Comparison of ENCODE assay signal across 3 cellular contexts in the genomic region with DNA sequence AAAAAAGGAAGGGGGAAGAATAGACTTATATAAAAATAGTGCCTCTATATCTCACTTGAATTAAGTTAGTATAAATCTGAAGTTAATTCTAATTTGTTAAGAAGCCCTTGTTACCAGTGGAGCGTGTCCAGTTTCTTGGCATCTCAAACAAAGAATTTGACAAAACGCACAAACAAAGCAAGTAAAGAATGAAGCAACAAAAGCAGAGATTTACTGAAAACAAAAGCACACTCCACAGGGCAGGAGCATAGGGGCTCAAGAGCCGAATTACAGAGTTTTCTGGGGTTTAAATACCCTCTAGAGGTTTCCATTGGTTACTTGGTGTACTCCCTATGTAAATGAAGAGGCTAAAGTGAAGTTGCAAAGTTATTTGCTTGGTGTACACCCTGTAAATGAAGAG.
TF ChIP-seq lines count a peak whose summit lies in the region.

No MANE protein-coding gene starts in this region.

TF ChIP-seq in SK-N-SH, 30 proteins besides CTCF, POLR2A, EP300 and RAD21 (continued from another document):
- TF ChIP-seq JUND (IDR thresholded peaks at IDR 0.05) (no peak), RCOR1 (IDR thresholded peaks at IDR 0.05; ENCODE audit: low read length) (no peak), SMC3 (IDR thresholded peaks at IDR 0.05; ENCODE audit: low read depth, low read length) (no peak), FOXM1 (IDR thresholded peaks at IDR 0.05; ENCODE audit: low read depth) (no peak), GABPA (IDR thresholded peaks at IDR 0.05; ENCODE audit: low read depth) (no peak), MEF2A (IDR thresholded peaks at IDR 0.05; ENCODE audit: borderline replicate concordance, low read depth) (no peak), NFIC (IDR thresholded peaks at IDR 0.05; ENCODE audit: borderline replicate concordance) (no peak), FOXJ3 (CRISPR knock-in tag; IDR thresholded peaks at IDR 0.05) (no peak), YY1 (IDR thresholded peaks at IDR 0.05; ENCODE audit: low read depth) (no peak), RXRA (IDR thresholded peaks at IDR 0.05; ENCODE audit: borderline replicate concordance, low read depth) (no peak), FOSL2 (IDR thresholded peaks at IDR 0.05; ENCODE audit: borderline replicate concordance, low read depth) (no peak), CHD2 (IDR thresholded peaks at IDR 0.05; ENCODE audit: low read length, partially characterized antibody) (no peak)
- TF ChIP-seq, protein P1, sequence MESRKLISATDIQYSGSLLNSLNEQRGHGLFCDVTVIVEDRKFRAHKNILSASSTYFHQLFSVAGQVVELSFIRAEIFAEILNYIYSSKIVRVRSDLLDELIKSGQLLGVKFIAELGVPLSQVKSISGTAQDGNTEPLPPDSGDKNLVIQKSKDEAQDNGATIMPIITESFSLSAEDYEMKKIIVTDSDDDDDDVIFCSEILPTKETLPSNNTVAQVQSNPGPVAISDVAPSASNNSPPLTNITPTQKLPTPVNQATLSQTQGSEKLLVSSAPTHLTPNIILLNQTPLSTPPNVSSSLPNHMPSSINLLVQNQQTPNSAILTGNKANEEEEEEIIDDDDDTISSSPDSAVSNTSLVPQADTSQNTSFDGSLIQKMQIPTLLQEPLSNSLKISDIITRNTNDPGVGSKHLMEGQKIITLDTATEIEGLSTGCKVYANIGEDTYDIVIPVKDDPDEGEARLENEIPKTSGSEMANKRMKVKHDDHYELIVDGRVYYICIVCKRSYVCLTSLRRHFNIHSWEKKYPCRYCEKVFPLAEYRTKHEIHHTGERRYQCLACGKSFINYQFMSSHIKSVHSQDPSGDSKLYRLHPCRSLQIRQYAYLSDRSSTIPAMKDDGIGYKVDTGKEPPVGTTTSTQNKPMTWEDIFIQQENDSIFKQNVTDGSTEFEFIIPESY (IDR thresholded peaks at IDR 0.05; ENCODE audit: borderline replicate concordance, low read depth) = no peak
- TF ChIP-seq, protein P2, sequence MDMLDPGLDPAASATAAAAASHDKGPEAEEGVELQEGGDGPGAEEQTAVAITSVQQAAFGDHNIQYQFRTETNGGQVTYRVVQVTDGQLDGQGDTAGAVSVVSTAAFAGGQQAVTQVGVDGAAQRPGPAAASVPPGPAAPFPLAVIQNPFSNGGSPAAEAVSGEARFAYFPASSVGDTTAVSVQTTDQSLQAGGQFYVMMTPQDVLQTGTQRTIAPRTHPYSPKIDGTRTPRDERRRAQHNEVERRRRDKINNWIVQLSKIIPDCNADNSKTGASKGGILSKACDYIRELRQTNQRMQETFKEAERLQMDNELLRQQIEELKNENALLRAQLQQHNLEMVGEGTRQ (IDR thresholded peaks at IDR 0.05; ENCODE audit: borderline replicate concordance, low read depth, low read length) = no peak

TF ChIP-seq in SK-N-SH treated with all-trans-retinoic acid at 6 μM for 48 hours, 23 proteins besides CTCF, POLR2A, EP300 and RAD21 (continued from another document):
- TF ChIP-seq, protein P3, sequence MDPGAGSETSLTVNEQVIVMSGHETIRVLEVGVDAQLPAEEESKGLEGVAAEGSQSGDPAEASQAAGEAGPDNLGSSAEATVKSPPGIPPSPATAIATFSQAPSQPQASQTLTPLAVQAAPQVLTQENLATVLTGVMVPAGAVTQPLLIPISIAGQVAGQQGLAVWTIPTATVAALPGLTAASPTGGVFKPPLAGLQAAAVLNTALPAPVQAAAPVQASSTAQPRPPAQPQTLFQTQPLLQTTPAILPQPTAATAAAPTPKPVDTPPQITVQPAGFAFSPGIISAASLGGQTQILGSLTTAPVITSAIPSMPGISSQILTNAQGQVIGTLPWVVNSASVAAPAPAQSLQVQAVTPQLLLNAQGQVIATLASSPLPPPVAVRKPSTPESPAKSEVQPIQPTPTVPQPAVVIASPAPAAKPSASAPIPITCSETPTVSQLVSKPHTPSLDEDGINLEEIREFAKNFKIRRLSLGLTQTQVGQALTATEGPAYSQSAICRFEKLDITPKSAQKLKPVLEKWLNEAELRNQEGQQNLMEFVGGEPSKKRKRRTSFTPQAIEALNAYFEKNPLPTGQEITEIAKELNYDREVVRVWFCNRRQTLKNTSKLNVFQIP (CRISPR knock-in tag; IDR thresholded peaks at IDR 0.05; ENCODE audit: borderline replicate concordance, low read depth) = no peak
- no peak for TF ChIP-seq ZNF565 (CRISPR knock-in tag; conservative IDR thresholded peaks at IDR 0.05; ENCODE audit: low read depth)
- TF ChIP-seq, protein P4, sequence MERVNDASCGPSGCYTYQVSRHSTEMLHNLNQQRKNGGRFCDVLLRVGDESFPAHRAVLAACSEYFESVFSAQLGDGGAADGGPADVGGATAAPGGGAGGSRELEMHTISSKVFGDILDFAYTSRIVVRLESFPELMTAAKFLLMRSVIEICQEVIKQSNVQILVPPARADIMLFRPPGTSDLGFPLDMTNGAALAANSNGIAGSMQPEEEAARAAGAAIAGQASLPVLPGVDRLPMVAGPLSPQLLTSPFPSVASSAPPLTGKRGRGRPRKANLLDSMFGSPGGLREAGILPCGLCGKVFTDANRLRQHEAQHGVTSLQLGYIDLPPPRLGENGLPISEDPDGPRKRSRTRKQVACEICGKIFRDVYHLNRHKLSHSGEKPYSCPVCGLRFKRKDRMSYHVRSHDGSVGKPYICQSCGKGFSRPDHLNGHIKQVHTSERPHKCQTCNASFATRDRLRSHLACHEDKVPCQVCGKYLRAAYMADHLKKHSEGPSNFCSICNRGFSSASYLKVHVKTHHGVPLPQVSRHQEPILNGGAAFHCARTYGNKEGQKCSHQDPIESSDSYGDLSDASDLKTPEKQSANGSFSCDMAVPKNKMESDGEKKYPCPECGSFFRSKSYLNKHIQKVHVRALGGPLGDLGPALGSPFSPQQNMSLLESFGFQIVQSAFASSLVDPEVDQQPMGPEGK (CRISPR knock-in tag; IDR thresholded peaks at IDR 0.05; ENCODE audit: borderline replicate concordance) = no peak
- TF ChIP-seq, protein P5, sequence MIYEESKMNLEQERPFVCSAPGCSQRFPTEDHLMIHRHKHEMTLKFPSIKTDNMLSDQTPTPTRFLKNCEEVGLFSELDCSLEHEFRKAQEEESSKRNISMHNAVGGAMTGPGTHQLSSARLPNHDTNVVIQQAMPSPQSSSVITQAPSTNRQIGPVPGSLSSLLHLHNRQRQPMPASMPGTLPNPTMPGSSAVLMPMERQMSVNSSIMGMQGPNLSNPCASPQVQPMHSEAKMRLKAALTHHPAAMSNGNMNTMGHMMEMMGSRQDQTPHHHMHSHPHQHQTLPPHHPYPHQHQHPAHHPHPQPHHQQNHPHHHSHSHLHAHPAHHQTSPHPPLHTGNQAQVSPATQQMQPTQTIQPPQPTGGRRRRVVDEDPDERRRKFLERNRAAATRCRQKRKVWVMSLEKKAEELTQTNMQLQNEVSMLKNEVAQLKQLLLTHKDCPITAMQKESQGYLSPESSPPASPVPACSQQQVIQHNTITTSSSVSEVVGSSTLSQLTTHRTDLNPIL (CRISPR knock-in tag; IDR thresholded peaks at IDR 0.05; ENCODE audit: low read depth) = no peak
- no peak for TF ChIP-seq OSR1 (CRISPR knock-in tag; IDR thresholded peaks at IDR 0.05)
- no peak for TF ChIP-seq ZNF70 (CRISPR knock-in tag; IDR thresholded peaks at IDR 0.05)
- no peak for TF ChIP-seq BACH2 (CRISPR knock-in tag; IDR thresholded peaks at IDR 0.05; ENCODE audit: borderline replicate concordance)
- TF ChIP-seq ZNF8 (CRISPR knock-in tag; IDR thresholded peaks at IDR 0.05) = no peak
- TF ChIP-seq ZFP30 (CRISPR knock-in tag; IDR thresholded peaks at IDR 0.05) = no peak
- no peak for TF ChIP-seq GLIS3 (CRISPR knock-in tag; IDR thresholded peaks at IDR 0.05)
- no peak for TF ChIP-seq ZFP3 (CRISPR knock-in tag; IDR thresholded peaks at IDR 0.05)
- TF ChIP-seq ISL1 (CRISPR knock-in tag; IDR thresholded peaks at IDR 0.05) = no peak
TF ChIP-seq in SK-N-SH treated with all-trans-retinoic acid at 6 μM for 48 hours: peak in this region for 0.

TF ChIP-seq in WTC11, 78 proteins besides CTCF, POLR2A, EP300 and RAD21 (continued from another document):
- no peak for TF ChIP-seq RORB (CRISPR knock-in tag; IDR thresholded peaks at IDR 0.05)
- TF ChIP-seq, protein P6, sequence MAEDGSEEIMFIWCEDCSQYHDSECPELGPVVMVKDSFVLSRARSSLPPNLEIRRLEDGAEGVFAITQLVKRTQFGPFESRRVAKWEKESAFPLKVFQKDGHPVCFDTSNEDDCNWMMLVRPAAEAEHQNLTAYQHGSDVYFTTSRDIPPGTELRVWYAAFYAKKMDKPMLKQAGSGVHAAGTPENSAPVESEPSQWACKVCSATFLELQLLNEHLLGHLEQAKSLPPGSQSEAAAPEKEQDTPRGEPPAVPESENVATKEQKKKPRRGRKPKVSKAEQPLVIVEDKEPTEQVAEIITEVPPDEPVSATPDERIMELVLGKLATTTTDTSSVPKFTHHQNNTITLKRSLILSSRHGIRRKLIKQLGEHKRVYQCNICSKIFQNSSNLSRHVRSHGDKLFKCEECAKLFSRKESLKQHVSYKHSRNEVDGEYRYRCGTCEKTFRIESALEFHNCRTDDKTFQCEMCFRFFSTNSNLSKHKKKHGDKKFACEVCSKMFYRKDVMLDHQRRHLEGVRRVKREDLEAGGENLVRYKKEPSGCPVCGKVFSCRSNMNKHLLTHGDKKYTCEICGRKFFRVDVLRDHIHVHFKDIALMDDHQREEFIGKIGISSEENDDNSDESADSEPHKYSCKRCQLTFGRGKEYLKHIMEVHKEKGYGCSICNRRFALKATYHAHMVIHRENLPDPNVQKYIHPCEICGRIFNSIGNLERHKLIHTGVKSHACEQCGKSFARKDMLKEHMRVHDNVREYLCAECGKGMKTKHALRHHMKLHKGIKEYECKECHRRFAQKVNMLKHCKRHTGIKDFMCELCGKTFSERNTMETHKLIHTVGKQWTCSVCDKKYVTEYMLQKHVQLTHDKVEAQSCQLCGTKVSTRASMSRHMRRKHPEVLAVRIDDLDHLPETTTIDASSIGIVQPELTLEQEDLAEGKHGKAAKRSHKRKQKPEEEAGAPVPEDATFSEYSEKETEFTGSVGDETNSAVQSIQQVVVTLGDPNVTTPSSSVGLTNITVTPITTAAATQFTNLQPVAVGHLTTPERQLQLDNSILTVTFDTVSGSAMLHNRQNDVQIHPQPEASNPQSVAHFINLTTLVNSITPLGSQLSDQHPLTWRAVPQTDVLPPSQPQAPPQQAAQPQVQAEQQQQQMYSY (CRISPR knock-in tag; IDR thresholded peaks at IDR 0.05) = no peak
- no peak for TF ChIP-seq ZNF423 (CRISPR knock-in tag; IDR thresholded peaks at IDR 0.05)
- TF ChIP-seq EMX1 (CRISPR knock-in tag; IDR thresholded peaks at IDR 0.05) = no peak
